14 cellular contexts compared by ENCODE assay signal in the genomic region with DNA sequence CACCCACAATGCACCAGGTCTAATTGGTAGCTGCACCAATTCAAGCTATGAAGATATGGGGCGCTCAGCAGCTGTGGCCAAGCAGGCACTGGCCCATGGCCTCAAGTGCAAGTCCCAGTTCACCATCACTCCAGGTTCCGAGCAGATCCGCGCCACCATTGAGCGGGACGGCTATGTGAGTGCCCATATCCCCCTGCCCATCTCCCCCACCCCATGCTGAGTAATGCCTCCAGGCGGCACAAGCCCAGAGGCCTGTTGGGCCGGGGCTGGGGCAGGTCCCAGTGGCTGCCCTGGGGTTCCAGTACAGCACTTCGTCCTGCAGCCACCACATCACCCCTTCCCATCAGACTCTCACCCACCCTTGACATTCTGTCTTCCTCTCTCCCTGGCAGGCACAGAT. TPM values are rescaled to one million over a fixed set of nuclear protein-coding genes. Genes with fewer than 3 reads are reported as not detected.
DNase-seq lines count a peak whose midpoint lies in the region; ATAC-seq and TF ChIP-seq lines count a peak whose summit lies in the region.
"Had no signal": no experiment of that assay in that cellular context is flagged by ENCODE, and none has a peak within 500 bp of the region (broad histone marks: within the 10 kb centered on the region; RNA-seq: fewer than 3 reads in every experiment).

No MANE protein-coding gene starts in this region.

- H3K27ac Mint-ChIP-seq in nephron progenitor cell, result peak overlapping the region; percentile 75

- H3K9me3 Mint-ChIP-seq in nephron progenitor cell, result no peaks in the 10 kb centered on the region

- H3K4me1 ChIP-seq in cardiac muscle cell (ENCODE audit: low read depth) (no peaks in the 10 kb centered on the region), upper lobe of right lung (peaks cover 28% of the 10 kb centered on the region)

- no peak for DNase-seq in cardiac muscle cell (ENCODE audit: low read depth in 1 of 2, low spot score in 1 of 2)
- no peak for DNase-seq in cardiac septum (ENCODE audit: low spot score)
- no peak for DNase-seq in dorsolateral prefrontal cortex
- DNase-seq in nephron progenitor cell, result no peak
- no peak for DNase-seq in upper lobe of right lung
- no peak for DNase-seq in AG20443 (ENCODE audit: low spot score)
- DNase-seq in NCI-H526 (lab: John Stamatoyannopoulos, UW), result no peak
- no peak for DNase-seq in brain microvascular endothelial cell
- DNase-seq: activated CD4-positive, alpha-beta T cell treated with anti-CD3 and anti-CD28 coated beads, Interleukin-2, amount 50 U/mL, for 1 hour; AML-193; aorta; MG63 had no signal

- H3K36me3 Mint-ChIP-seq in nephron progenitor cell (ENCODE audit: low read depth), result no peaks in the 10 kb centered on the region

- intact Hi-C loops in cardiac septum (cut with DNase I), result no loop called here
- intact Hi-C loops in dorsolateral prefrontal cortex (cut with DNase I), result no loop called here
- intact Hi-C loops in upper lobe of right lung (cut with DNase I), result no loop called here

- in situ Hi-C loops in brain microvascular endothelial cell (cut with HindIII; ENCODE audit: low pct_ligation_motif_present, low sequenced_read_pairs), result no loop called here

- H3K27me3 Mint-ChIP-seq in nephron progenitor cell (ENCODE audit: low read depth, poor library complexity), result no peaks in the 10 kb centered on the region

- no peaks in the 10 kb centered on the region for H3K9me3 ChIP-seq in cardiac muscle cell (ENCODE audit: low read depth)
- no peaks in the 10 kb centered on the region for H3K9me3 ChIP-seq in upper lobe of right lung
- H3K9me3 ChIP-seq: MG63 had no signal

- H3K4me1 Mint-ChIP-seq in nephron progenitor cell, result no peaks in the 10 kb centered on the region

- H3K36me3 ChIP-seq in cardiac muscle cell (peaks cover 52% of the 10 kb centered on the region), upper lobe of right lung (peaks cover 59% of the 10 kb centered on the region), brain microvascular endothelial cell (replicated peaks) (peaks cover 33% of the 10 kb centered on the region)

- TF ChIP-seq CTCF in cardiac muscle cell (IDR thresholded peaks at IDR 0.05; ENCODE audit: low read depth, low read length) (no peak), dorsolateral prefrontal cortex (IDR thresholded peaks at IDR 0.05 in 54 of 56, conservative IDR thresholded peaks at IDR 0.05 in 2 of 56; ENCODE audit: low read depth in 1 of 56, partially characterized antibody in 56 of 56) (no peak), nephron progenitor cell (IDR thresholded peaks at IDR 0.05) (no peak), upper lobe of right lung (IDR thresholded peaks at IDR 0.05) (no peak), brain microvascular endothelial cell (IDR thresholded peaks at IDR 0.05; ENCODE audit: low read depth, low read length, missing control alignments) (no peak)

- no peak for ATAC-seq in upper lobe of right lung

- H3K27ac ChIP-seq in cardiac muscle cell, result peak overlapping the region; percentile 45
- H3K27ac ChIP-seq in dorsolateral prefrontal cortex, result peak overlapping the region in 57 of 59 donors; percentile 67 to 99 (median 90)
- peak overlapping the region; percentile 85 for H3K27ac ChIP-seq in upper lobe of right lung
- H3K27ac ChIP-seq in brain microvascular endothelial cell, result no peak overlapping the region

- no peak overlapping the region for H3K4me3 Mint-ChIP-seq in nephron progenitor cell

- no peak overlapping the region for H3K4me3 ChIP-seq in cardiac muscle cell
- H3K4me3 ChIP-seq in dorsolateral prefrontal cortex, result no peak overlapping the region
- no peak overlapping the region for H3K4me3 ChIP-seq in upper lobe of right lung
- no peak overlapping the region for H3K4me3 ChIP-seq in brain microvascular endothelial cell (ENCODE audit: low read depth, low read length)
- H3K4me3 ChIP-seq: MG63 had no signal

- H3K27me3 ChIP-seq in cardiac muscle cell (no peaks in the 10 kb centered on the region), dorsolateral prefrontal cortex (no peaks in the 10 kb centered on the region), upper lobe of right lung (no peaks in the 10 kb centered on the region), brain microvascular endothelial cell (replicated peaks) (no peaks in the 10 kb centered on the region)
- H3K27me3 ChIP-seq: MG63 had no signal

RNA-seq across cellular contexts. Expression of a gene that starts 21.5 kb away (rescaled TPM):
- total RNA-seq in cardiac muscle cell (11.4 and 12.5 TPM in 2 replicates), cardiac septum (18.6 TPM), dorsolateral prefrontal cortex (10 to 100 TPM; 47.5 to 93.1 (median 62.0) TPM), upper lobe of right lung (43.7 TPM)
- 24.7 and 30.9 TPM in 2 replicates for polyA plus RNA-seq in cardiac muscle cell

RNA-seq across cellular contexts. Expression of a gene that starts 38.0 kb away (rescaled TPM):
- 4.2 and 4.3 TPM in 2 replicates for total RNA-seq in cardiac muscle cell
- polyA plus RNA-seq in cardiac muscle cell, result 5.0 and 5.1 TPM in 2 replicates
- total RNA-seq in cardiac septum, result 115 TPM
- total RNA-seq in dorsolateral prefrontal cortex, result 10 to 100 TPM in 111 of 120 experiments, 1 to 10 TPM in 9; 7.0 to 30.7 (median 15.7) TPM
- total RNA-seq in upper lobe of right lung, result 6.3 TPM
- total RNA-seq: NCI-H460 had no signal
- polyA plus RNA-seq: keratinocyte had no signal

RNA-seq across cellular contexts. Expression of a gene that starts 53.9 kb away (rescaled TPM):
- total RNA-seq in cardiac muscle cell (183 and 223 TPM in 2 replicates), cardiac septum (662 TPM), dorsolateral prefrontal cortex (100 to 1,000 TPM; 173 to 339 (median 261) TPM), upper lobe of right lung (84.1 TPM)
- 247 and 328 TPM in 2 replicates for polyA plus RNA-seq in cardiac muscle cell

RNA-seq across cellular contexts. Expression of a gene that starts 54.3 kb away (rescaled TPM):
- total RNA-seq in cardiac muscle cell (32.2 and 42.2 TPM in 2 replicates), cardiac septum (22.0 TPM), dorsolateral prefrontal cortex (10 to 100 TPM; 10.3 to 36.8 (median 22.3) TPM), upper lobe of right lung (32.9 TPM)
- 25.9 and 26.9 TPM in 2 replicates for polyA plus RNA-seq in cardiac muscle cell
